In genomic region chr13:101915333-101915732, GRCh38 we compare ENCODE assay signal across 17 cellular contexts.
DNase-seq lines count a peak whose midpoint lies in the region; ATAC-seq, FAIRE-seq and TF ChIP-seq lines count a peak whose summit lies in the region.
"Had no signal": no experiment of that assay in that cellular context is flagged by ENCODE, and none has a peak within 500 bp of the region (broad histone marks: within the 10 kb centered on the region; RNA-seq: fewer than 3 reads in every experiment).

No MANE protein-coding gene starts in this region.

- FAIRE-seq in islet of Langerhans (lab: Jason Lieb, UNC) = peak; percentile 21

- TF ChIP-seq POLR2A in body of pancreas (IDR thresholded peaks at IDR 0.05) = no peak

- no peak for TF ChIP-seq CTCF in body of pancreas (IDR thresholded peaks at IDR 0.05)

- no peak overlapping the region for H3K27ac ChIP-seq in body of pancreas
- H3K27ac ChIP-seq: heart right ventricle, prostate gland, testis had no signal

- H3K4me3 ChIP-seq in body of pancreas = no peak overlapping the region
- H3K4me3 ChIP-seq: prostate gland had no signal

- no peaks in the 10 kb centered on the region for H3K9me3 ChIP-seq in body of pancreas
- H3K9me3 ChIP-seq: heart right ventricle, prostate gland, testis had no signal

- intact Hi-C loops in Right ventricle myocardium superior (cut with DNase I) (no loop called here), body of pancreas (cut with DNase I) (no loop called here)

- peak; percentile 67 for DNase-seq in DMS79 (lab: John Stamatoyannopoulos, UW)
- peak; percentile 31 for DNase-seq in NCI-H128 (lab: John Stamatoyannopoulos, UW; ENCODE audit: unreplicated experiment)
- peak; percentile 99 for DNase-seq in NCI-H748 (lab: John Stamatoyannopoulos, UW; ENCODE audit: unreplicated experiment)
- DNase-seq in Right ventricle myocardium superior = no peak
- DNase-seq in body of pancreas = no peak
- DNase-seq: activated CD8-positive, alpha-beta memory T cell treated with anti-CD3 and anti-CD28 coated beads, Interleukin-2, amount 10 ng/mL, durations not matched to agents 7 days and 5 days; activated naive CD4-positive, alpha-beta T cell; dermis blood vessel endothelial cell; DND-41; HFFc6; left cardiac atrium; testis had no signal

- H3K36me3 ChIP-seq in body of pancreas (replicated peaks in 1 of 2; ENCODE audit: insufficient read depth in 1 of 2, low read depth in 2 of 2) = no peaks in the 10 kb centered on the region
- H3K36me3 ChIP-seq: heart right ventricle, prostate gland had no signal

- H3K27me3 ChIP-seq in body of pancreas = peaks cover 0 to 5% of the 10 kb centered on the region in 2 donors

- peaks cover 8% of the 10 kb centered on the region for H3K4me1 ChIP-seq in body of pancreas
- H3K4me1 ChIP-seq: prostate gland had no signal

- ATAC-seq in HG02973 (IDR thresholded peaks at IDR 0.05; ENCODE audit: unreplicated experiment) = no peak
- no peak for ATAC-seq in Right ventricle myocardium superior (ENCODE audit: poor library complexity)
- no peak for ATAC-seq in HG03432 (IDR thresholded peaks at IDR 0.05; ENCODE audit: unreplicated experiment)
- no peak for ATAC-seq in body of pancreas
- ATAC-seq: activated CD8-positive, alpha-beta memory T cell treated with anti-CD3 and anti-CD28 coated beads, Interleukin-2, amount 10 ng/mL, durations not matched to agents 7 days and 5 days had no signal

- 6 to 12% methylated on average over 7 of the region's 7 CpGs for WGBS in body of pancreas, 2 donors

Comparison
In these comparisons a context has a peak if more than half of its experiments do, and no peak if none do; other contexts are left out.
1. DNase-seq: peak in DMS79 (single experiment), NCI-H128 (single experiment) and NCI-H748 (single experiment); none in Right ventricle myocardium superior (single experiment) and body of pancreas (0 of 4).